Comparison of ENCODE assay signal across 16 cellular contexts in genomic region chr7:133529861-133530260, GRCh38.
DNase-seq lines count a peak whose midpoint lies in the region; TF ChIP-seq lines count a peak whose summit lies in the region.
"Had no signal": no experiment of that assay in that cellular context is flagged by ENCODE, and none has a peak within 500 bp of the region (broad histone marks: within the 10 kb centered on the region; RNA-seq: fewer than 3 reads in every experiment).

No MANE protein-coding gene starts in this region.

- in situ Hi-C loops in KBM-7 (cut with MboI; ENCODE audit: low pct_unique_long_range_greater_than_20kb, low sequenced_read_pairs), result no loop called here
- in situ Hi-C loops in ACHN (cut with HindIII; ENCODE audit: low pct_ligation_motif_present, low pct_unique_long_range_greater_than_20kb, low sequenced_read_pairs), result no loop called here

- no peaks in the 10 kb centered on the region for H3K27me3 Mint-ChIP-seq in chondrocyte (ENCODE audit: low read depth)
- H3K27me3 Mint-ChIP-seq: effector memory CD8-positive, alpha-beta T cell; memory B cell; natural killer cell treated with Interleukin-12 subunit alpha and Interleukin-12 subunit beta and Interleukin-15 and Interleukin-18, amount 100 ng/mL, for 72 hours; stimulated activated memory B cell treated with anti-CD40 and anti-IgM and Interleukin-4, amounts not matched to agents 10 μg/mL and 1 μg/mL and 100 μg/mL, for 72 hours had no signal

- DNase-seq in NCI-H1092 treated with DMSO at 0.1 percent for 48 hours (lab: John Stamatoyannopoulos, UW) (peak; percentile 16), NCI-H1092 (lab: John Stamatoyannopoulos, UW) (no peak), ELR (ENCODE audit: low read depth) (peak; percentile 2), NCI-H510A treated with DMSO at 0.1 percent for 48 hours (lab: John Stamatoyannopoulos, UW) (peak; percentile 64), chondrocyte (ENCODE audit: low spot score) (no peak), KBM-7 (no peak), ACHN (no peak), KG1 (lab: John Stamatoyannopoulos, UW) (no peak)
- DNase-seq: anterior cingulate cortex; cerebellar nuclear complex; effector memory CD8-positive, alpha-beta T cell; heart right ventricle; tibial artery had no signal

- H3K4me3 Mint-ChIP-seq in chondrocyte (ENCODE audit: unreplicated experiment), result no peak overlapping the region
- H3K4me3 Mint-ChIP-seq: effector memory CD8-positive, alpha-beta T cell; memory B cell; natural killer cell treated with Interleukin-12 subunit alpha and Interleukin-12 subunit beta and Interleukin-15 and Interleukin-18, amount 100 ng/mL, for 72 hours; stimulated activated memory B cell treated with anti-CD40 and anti-IgM and Interleukin-4, amounts not matched to agents 10 μg/mL and 1 μg/mL and 100 μg/mL, for 72 hours had no signal

- no peaks in the 10 kb centered on the region for H3K36me3 Mint-ChIP-seq in chondrocyte (ENCODE audit: low read depth)
- H3K36me3 Mint-ChIP-seq: natural killer cell treated with Interleukin-12 subunit alpha and Interleukin-12 subunit beta and Interleukin-15 and Interleukin-18, amount 100 ng/mL, for 72 hours had no signal

- peak; percentile 29 for TF ChIP-seq CTCF in chondrocyte (IDR thresholded peaks at IDR 0.05)

- peaks cover 12% of the 10 kb centered on the region for H3K4me1 Mint-ChIP-seq in chondrocyte (ENCODE audit: low read depth)
- H3K4me1 Mint-ChIP-seq: memory B cell; stimulated activated memory B cell treated with anti-CD40 and anti-IgM and Interleukin-4, amounts not matched to agents 10 μg/mL and 1 μg/mL and 100 μg/mL, for 72 hours had no signal

- H3K27ac Mint-ChIP-seq in chondrocyte (ENCODE audit: unreplicated experiment), result no peak overlapping the region
- H3K27ac Mint-ChIP-seq: memory B cell; natural killer cell treated with Interleukin-12 subunit alpha and Interleukin-12 subunit beta and Interleukin-15 and Interleukin-18, amount 100 ng/mL, for 72 hours; stimulated activated memory B cell treated with anti-CD40 and anti-IgM and Interleukin-4, amounts not matched to agents 10 μg/mL and 1 μg/mL and 100 μg/mL, for 72 hours had no signal

- no peaks in the 10 kb centered on the region for H3K9me3 Mint-ChIP-seq in chondrocyte (ENCODE audit: low read depth)
- H3K9me3 Mint-ChIP-seq: effector memory CD8-positive, alpha-beta T cell; memory B cell; natural killer cell treated with Interleukin-12 subunit alpha and Interleukin-12 subunit beta and Interleukin-15 and Interleukin-18, amount 100 ng/mL, for 72 hours; stimulated activated memory B cell treated with anti-CD40 and anti-IgM and Interleukin-4, amounts not matched to agents 10 μg/mL and 1 μg/mL and 100 μg/mL, for 72 hours had no signal

Comparison
In these comparisons a context has a peak if more than half of its experiments do, and no peak if none do; other contexts are left out.
1. DNase-seq: peak in NCI-H1092 treated with DMSO at 0.1 percent for 48 hours (single experiment), ELR (single experiment) and NCI-H510A treated with DMSO at 0.1 percent for 48 hours (single experiment); none in NCI-H1092 (single experiment), chondrocyte (single experiment), KBM-7 (single experiment), ACHN (single experiment) and KG1 (single experiment).